20 cellular contexts compared by ENCODE assay signal in genomic region chrX:72122621-72123275, GRCh38. TPM values are rescaled to one million over a fixed set of nuclear protein-coding genes. Genes with fewer than 3 reads are reported as not detected.
DNase-seq lines count a peak whose midpoint lies in the region; ATAC-seq and TF ChIP-seq lines count a peak whose summit lies in the region.
"Had no signal": no experiment of that assay in that cellular context is flagged by ENCODE, and none has a peak within 500 bp of the region (broad histone marks: within the 10 kb centered on the region; RNA-seq: fewer than 3 reads in every experiment).

No MANE protein-coding gene starts in this region.

- CTCF ChIA-PET in mammary epithelial cell (lab: Charles Lee; ENCODE audit: low non-redundant PET) = no interaction called here

- H3K27ac ChIP-seq in breast epithelium = peak overlapping the region; percentile 67 to 85
- H3K27ac ChIP-seq in mammary epithelial cell (ENCODE audit: insufficient read depth, low read depth, low read length) = no peak overlapping the region
- H3K27ac ChIP-seq in upper lobe of left lung = peak overlapping the region in 3 of 4 donors; percentile 62 to 74 (median 64)
- H3K27ac ChIP-seq: A549, RWPE1 had no signal

- peaks cover 63 to 66% of the 10 kb centered on the region in 2 donors for H3K4me1 Mint-ChIP-seq in natural killer cell

- H3K36me3 ChIP-seq in breast epithelium (no peaks in the 10 kb centered on the region), mammary epithelial cell (ENCODE audit: insufficient read depth, low read length) (no peaks in the 10 kb centered on the region), upper lobe of left lung (no peaks in the 10 kb centered on the region), BE2C (peaks cover 10% of the 10 kb centered on the region)
- H3K36me3 ChIP-seq: transverse colon had no signal

- peak overlapping the region; percentile 79 for H3K4me3 Mint-ChIP-seq in natural killer cell
- H3K4me3 Mint-ChIP-seq: activated T-cell treated with anti-CD3 and anti-CD28 coated beads, Interleukin-2, amount 50 U/mL, for 4 hours had no signal

- H3K4me3 ChIP-seq in breast epithelium (no peak overlapping the region), mammary epithelial cell (replicated peaks in 1 of 3; ENCODE audit: insufficient read depth in 1 of 3, low read depth in 2 of 3, low read length in 3 of 3) (no peak overlapping the region), upper lobe of left lung (no peak overlapping the region), BE2C (ENCODE audit: low read depth, low read length) (no peak overlapping the region)
- H3K4me3 ChIP-seq: A549, transverse colon had no signal

- H3K9ac ChIP-seq in mammary epithelial cell (ENCODE audit: insufficient read depth, low read length) = no peak overlapping the region

- no peak overlapping the region for H2AFZ ChIP-seq in mammary epithelial cell (ENCODE audit: low read depth, low read length)

- no peaks in the 10 kb centered on the region for H3K9me3 Mint-ChIP-seq in natural killer cell
- H3K9me3 Mint-ChIP-seq: activated T-cell treated with anti-CD3 and anti-CD28 coated beads, Interleukin-2, amount 50 U/mL, for 4 hours had no signal

- H3K36me3 Mint-ChIP-seq in natural killer cell = no peaks in the 10 kb centered on the region

- H3K4me1 ChIP-seq in breast epithelium (no peaks in the 10 kb centered on the region), mammary epithelial cell (ENCODE audit: insufficient read depth, low read length) (peaks cover 10% of the 10 kb centered on the region), upper lobe of left lung (peaks cover 40 to 54% (median 43%) of the 10 kb centered on the region in 4 donors), BE2C (peaks cover 63% of the 10 kb centered on the region)

- no peak for ATAC-seq in natural killer cell
- ATAC-seq in upper lobe of left lung (ENCODE audit: low FRiP score in 2 of 2) = no peak
- ATAC-seq: A549; activated T-cell treated with anti-CD3 and anti-CD28 coated beads, Interleukin-2, amount 50 U/mL, for 4 hours; HepG2 had no signal

- H3K27me3 Mint-ChIP-seq in natural killer cell (ENCODE audit: low read depth in 2 of 2) = peaks cover 2 to 16% of the 10 kb centered on the region in 2 donors

- intact Hi-C loops in breast epithelium (cut with DNase I; ENCODE audit: low total_unique reads) (loop anchor here (10.0 kb wide), 1 partner anchor 78 kb away; no protein-coding TSS in a partner anchor), mammary epithelial cell (cut with micrococcal nuclease) (no loop called here), natural killer cell (cut with micrococcal nuclease) (loop anchor here (1.0 kb wide), 1 partner anchor 100 kb away; no protein-coding TSS in a partner anchor)

- BruUV-seq in mammary epithelial cell (replicated peaks; lab: Mats Ljungman, UMichigan) = no TSS peak

- H3K27me3 ChIP-seq in breast epithelium (peaks cover 0 to 55% of the 10 kb centered on the region in 2 donors), mammary epithelial cell (ENCODE audit: insufficient read depth, low read length) (no peaks in the 10 kb centered on the region), upper lobe of left lung (no peaks in the 10 kb centered on the region), BE2C (no peaks in the 10 kb centered on the region)
- H3K27me3 ChIP-seq: transverse colon had no signal

- no peaks in the 10 kb centered on the region for H4K20me1 ChIP-seq in mammary epithelial cell (ENCODE audit: insufficient read depth, low read length)

- H3K79me2 ChIP-seq in mammary epithelial cell (ENCODE audit: insufficient read depth, low read length) = no peaks in the 10 kb centered on the region

- H3K27ac Mint-ChIP-seq in natural killer cell = peak overlapping the region; percentile 89 to 90

- no peak for TF ChIP-seq EP300 in upper lobe of left lung (IDR thresholded peaks at IDR 0.05)

- TF ChIP-seq POLR2A in breast epithelium (IDR thresholded peaks at IDR 0.05) (no peak), upper lobe of left lung (IDR thresholded peaks at IDR 0.05) (no peak)

- DNase-seq in breast epithelium (ENCODE audit: low spot score in 2 of 2) (no peak), mammary epithelial cell (no peak), cortex of kidney (lab: John Stamatoyannopoulos, UW) (peak; percentile 1), natural killer cell (no peak), upper lobe of left lung (peak in 1 of 2 donors; percentile 12), BE2C (no peak), midbrain (lab: John Stamatoyannopoulos, UW) (no peak), 8988T (no peak)
- DNase-seq: activated CD4-positive, alpha-beta T cell treated with anti-CD3 and anti-CD28 coated beads for 4 hours; activated T-cell treated with anti-CD3 and anti-CD28 coated beads, Interleukin-2, amount 50 U/mL, for 4 hours; amniotic stem cell; Calu3; effector CD4-positive, alpha-beta T cell; NCI-H2107; stimulated activated CD4-positive, alpha-beta T cell treated with anti-CD3 and anti-CD28 coated beads, Interleukin-1b, Interleukin-23, amount 100 ng/mL, for 48 hours; T-helper 2 cell; transverse colon had no signal

- WGBS in mammary epithelial cell (ENCODE audit: low coverage, missing lambda C conversion rate) = 49% methylated on average over 5 of the region's 6 CpGs
- 68 to 79% methylated on average over 5 to 6 of the region's 6 CpGs for WGBS in upper lobe of left lung, 2 donors

- no peak for TF ChIP-seq CTCF in breast epithelium (IDR thresholded peaks at IDR 0.05)
- TF ChIP-seq CTCF in mammary epithelial cell (conservative IDR thresholded peaks at IDR 0.05 in 1 of 2, IDR thresholded peaks at IDR 0.05 in 1 of 2; ENCODE audit: extremely low read depth in 1 of 2, insufficient read depth in 1 of 2, low read depth in 1 of 2, low read length in 2 of 2) = no peak
- TF ChIP-seq CTCF in natural killer cell (IDR thresholded peaks at IDR 0.05) = no peak
- no peak for TF ChIP-seq CTCF in upper lobe of left lung (IDR thresholded peaks at IDR 0.05)
- TF ChIP-seq CTCF in BE2C (IDR thresholded peaks at IDR 0.05; ENCODE audit: low read depth, low read length) = no peak

- H3K9me3 ChIP-seq in breast epithelium (no peaks in the 10 kb centered on the region), mammary epithelial cell (replicated peaks; ENCODE audit: insufficient read depth, low read length) (no peaks in the 10 kb centered on the region), upper lobe of left lung (no peaks in the 10 kb centered on the region), BE2C (no peaks in the 10 kb centered on the region)
- H3K9me3 ChIP-seq: A549, transverse colon had no signal

- dilution Hi-C loops in mammary epithelial cell (cut with HindIII; ENCODE audit: low sequenced_read_pairs) = no loop called here

- H3K4me2 ChIP-seq in mammary epithelial cell (ENCODE audit: insufficient read depth, low read depth, low read length) = no peak overlapping the region
- H3K4me2 ChIP-seq: A549 had no signal

- in situ Hi-C loops in mammary epithelial cell (cut with MboI; ENCODE audit: low sequenced_read_pairs in 2 of 2) = loop anchor here (10.0 kb wide), 2 partner anchors 108 to 118 kb away; no protein-coding TSS in a partner anchor

RNA-seq across cellular contexts. Expression of gene RTL5, which starts 9.0 kb away (rescaled TPM):
- 1 to 10 TPM; 3.3 to 5.0 (median 5.0) TPM for total RNA-seq in breast epithelium
- total RNA-seq in mammary epithelial cell = 1 to 10 TPM; 1.8 to 1.9 TPM
- polyA plus RNA-seq in mammary epithelial cell = 0.65 TPM
- polyA minus RNA-seq in mammary epithelial cell = 0.72 TPM
- total RNA-seq in natural killer cell = 1 to 10 TPM; 1.3 to 1.8 (median 1.7) TPM
- 10 to 100 TPM in 2 of 6 donors, 1 to 10 TPM in 4; 2.7 to 15.7 (median 6.4) TPM for total RNA-seq in upper lobe of left lung
- polyA plus RNA-seq in BE2C (2012; ENCODE audit: insufficient read depth, insufficient read length, low read depth) = 64.3 TPM
- total RNA-seq: HepG2 had no signal
- polyA plus RNA-seq: HepG2 had no signal

RNA-seq across cellular contexts. Expression of gene PIN4, which starts 58.8 kb away (rescaled TPM):
- total RNA-seq in breast epithelium (10 to 100 TPM; 11.3 to 20.0 (median 12.5) TPM), mammary epithelial cell (1 to 10 TPM; 3.0 to 5.5 TPM), natural killer cell (1 to 10 TPM; 5.6 to 6.2 (median 5.9) TPM), upper lobe of left lung (10 to 100 TPM in 1 of 6 donors, 1 to 10 TPM in 5; 3.1 to 23.2 (median 7.2) TPM)
- polyA plus RNA-seq in mammary epithelial cell = 10.8 TPM
- not detected for polyA minus RNA-seq in mammary epithelial cell
- 32.1 TPM for polyA plus RNA-seq in BE2C (2012; ENCODE audit: insufficient read depth, insufficient read length, low read depth)
